In the genomic region with DNA sequence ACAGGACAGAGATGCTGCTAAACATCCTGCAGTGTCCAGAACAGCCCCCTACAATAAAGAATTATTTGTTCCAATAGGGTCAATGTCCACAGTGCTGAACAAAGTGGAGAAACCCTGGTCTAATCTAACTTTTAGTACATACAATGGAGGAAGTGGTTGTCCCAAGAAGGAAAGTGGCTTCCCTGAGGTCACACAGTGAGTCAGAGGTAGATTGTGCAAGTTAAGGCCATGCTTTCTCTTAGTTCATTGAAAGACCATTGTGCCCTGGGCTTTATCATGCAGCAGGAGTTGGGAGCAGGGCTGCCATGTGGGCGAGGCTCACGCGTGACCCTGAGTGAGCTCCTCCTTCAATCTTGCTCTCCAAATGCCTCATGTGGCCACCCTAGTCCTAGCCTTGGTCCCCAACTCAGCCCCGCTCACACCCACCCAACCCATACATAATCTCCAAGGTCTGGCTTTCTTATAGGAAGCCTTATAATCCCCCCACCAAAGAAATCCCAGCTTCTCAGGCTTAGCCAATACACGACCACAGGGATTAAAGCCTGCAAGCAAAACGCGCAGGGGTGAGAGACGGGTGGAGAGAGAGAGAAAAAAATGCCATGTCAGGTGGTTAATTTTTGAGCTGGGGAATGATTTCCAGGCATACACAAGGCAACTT, we compare ENCODE assay signal across 11 cellular contexts. TPM values are rescaled to one million over a fixed set of nuclear protein-coding genes. Genes with fewer than 3 reads are reported as not detected.
DNase-seq lines count a peak whose midpoint lies in the region; ATAC-seq and TF ChIP-seq lines count a peak whose summit lies in the region.
"Had no signal": no experiment of that assay in that cellular context is flagged by ENCODE, and none has a peak within 500 bp of the region (broad histone marks: within the 10 kb centered on the region; RNA-seq: fewer than 3 reads in every experiment).

No MANE protein-coding gene starts in this region.

- H4K8ac ChIP-seq in neuronal stem cell (ENCODE audit: low read depth, low read length): no peak overlapping the region

- no CpG with 5 or more reads among the region's 8 CpGs for WGBS in neuronal stem cell (ENCODE audit: extremely low coverage in 2 of 2, insufficient read length in 2 of 2, insufficient replicate concordance in 1 of 2), 2 donors

- intact Hi-C loops in HCT116 (cut with micrococcal nuclease): no loop called here
- intact Hi-C loops in activated T-helper 1 cell treated with anti-CD3 and anti-CD28 coated beads, Interleukin-12 subunit alpha, Interleukin-12 subunit beta, Interleukin-2, Interleukin-4 antibody, amounts not matched to agents 30 ng/mL and 10 ng/mL and 1 ng/mL, durations not matched to agents 14 hours and 24 hours and 36 hours (cut with micrococcal nuclease): loop anchor here (2.0 kb wide), 1 partner anchor 87 kb away; no protein-coding TSS in a partner anchor

- ATAC-seq in HCT116: no peak

- RAD21 ChIA-PET in HCT116 (lab: Charles Lee; ENCODE audit: low non-redundant PET in 1 of 2, low total read pairs in 2 of 2, uncharacterized antibody in 2 of 2, unreplicated experiment in 2 of 2): no interaction called here

- no peak overlapping the region for H3K4me3 ChIP-seq in HCT116 (replicated peaks in 1 of 2; ENCODE audit: low read depth in 1 of 2, low read length in 2 of 2)
- no peak overlapping the region for H3K4me3 ChIP-seq in neuronal stem cell (ENCODE audit: low read length in 2 of 2)
- H3K4me3 ChIP-seq: skin epidermis had no signal

- DNase-seq in HCT116 (ENCODE audit: low read depth, low spot score) (no peak), SIG-M5 (lab: John Stamatoyannopoulos, UW) (peak; percentile 67), fibroblast of gingiva (ENCODE audit: low read depth) (peak; percentile 15), neuronal stem cell (ENCODE audit: low spot score) (no peak), T-helper 9 cell (no peak), DMS153 treated with DMSO at 0.1 percent for 48 hours (lab: John Stamatoyannopoulos, UW; ENCODE audit: unreplicated experiment) (no peak)
- DNase-seq in effector CD8-positive, alpha-beta T cell (lab: John Stamatoyannopoulos, UW): no peak
- DNase-seq in activated T-helper 1 cell treated with anti-CD3 and anti-CD28 coated beads, Interleukin-12 subunit alpha, Interleukin-12 subunit beta, Interleukin-2, Interleukin-4 antibody, amounts not matched to agents 30 ng/mL and 10 ng/mL and 1 ng/mL, durations not matched to agents 14 hours and 24 hours and 36 hours (ENCODE audit: low spot score): no peak
- DNase-seq: NCI-H1048, RPMI8226 had no signal

- no peaks in the 10 kb centered on the region for H3K9me2 ChIP-seq in HCT116 (ENCODE audit: insufficient read depth)

- H3K27ac ChIP-seq in HCT116 (ENCODE audit: low read depth, low read length) (no peak overlapping the region), neuronal stem cell (replicated peaks; ENCODE audit: low read length) (no peak overlapping the region)
- H3K27ac ChIP-seq: skin epidermis had no signal

- H3K9ac ChIP-seq in HCT116 (ENCODE audit: low read length) (no peak overlapping the region), neuronal stem cell (ENCODE audit: low read depth, low read length, poor library complexity) (no peak overlapping the region)

- no peak overlapping the region for H4K91ac ChIP-seq in neuronal stem cell (ENCODE audit: low read depth, low read length, poor library complexity)

- no peak overlapping the region for H3K23ac ChIP-seq in neuronal stem cell (ENCODE audit: low read depth, low read length, poor library complexity)

- H2AK5ac ChIP-seq in neuronal stem cell (ENCODE audit: low read depth, low read length): no peak overlapping the region

- H2BK15ac ChIP-seq in neuronal stem cell (ENCODE audit: low read length): no peak overlapping the region

- POLR2A ChIA-PET in HCT116 (lab: Charles Lee): no interaction called here

- no peaks in the 10 kb centered on the region for H3K79me2 ChIP-seq in HCT116 (ENCODE audit: insufficient read depth, low read length)

- H3K4ac ChIP-seq in neuronal stem cell (ENCODE audit: low read length): no peak overlapping the region

- H3K4me3 Mint-ChIP-seq in activated T-helper 1 cell treated with anti-CD3 and anti-CD28 coated beads, Interleukin-12 subunit alpha, Interleukin-12 subunit beta, Interleukin-2, Interleukin-4 antibody, amounts not matched to agents 30 ng/mL and 10 ng/mL and 1 ng/mL, durations not matched to agents 14 hours and 24 hours and 36 hours: no peak overlapping the region

- H3K4me2 ChIP-seq in HCT116 (ENCODE audit: low read length) (no peak overlapping the region), neuronal stem cell (ENCODE audit: insufficient read depth, low read length, poor library complexity, severe bottlenecking) (no peak overlapping the region)

- H3K4me1 ChIP-seq in HCT116 (ENCODE audit: control insufficient read depth in 1 of 2, insufficient read depth in 2 of 2, low read length in 2 of 2): no peaks in the 10 kb centered on the region; a peak in 1 of 4 replicates
- peaks cover 7 to 24% of the 10 kb centered on the region in 2 donors for H3K4me1 ChIP-seq in neuronal stem cell (ENCODE audit: control insufficient read depth in 2 of 2, insufficient read depth in 1 of 2, low read depth in 1 of 2, low read length in 2 of 2)

- H3K14ac ChIP-seq in neuronal stem cell (ENCODE audit: low read length): no peak overlapping the region

- no peaks in the 10 kb centered on the region for H4K20me1 ChIP-seq in HCT116 (ENCODE audit: insufficient read depth)

- H2AFZ ChIP-seq in HCT116 (ENCODE audit: low read depth, low read length, poor library complexity, severe bottlenecking) (no peak overlapping the region), neuronal stem cell (ENCODE audit: low read length) (no peak overlapping the region)

- TF ChIP-seq POLR2A in HCT116 (IDR thresholded peaks at IDR 0.05; ENCODE audit: borderline replicate concordance, extremely low read depth, insufficient read depth, insufficient read length): no peak

- H3K27me3 ChIP-seq in HCT116 (ENCODE audit: insufficient read depth, low read length): no peaks in the 10 kb centered on the region; the same call in 1 of the 2 replicates
- no peaks in the 10 kb centered on the region for H3K27me3 ChIP-seq in neuronal stem cell (ENCODE audit: control insufficient read depth in 3 of 3, insufficient read depth in 3 of 3, low read depth in 1 of 3, low read length in 3 of 3)

- H3K36me3 Mint-ChIP-seq in activated T-helper 1 cell treated with anti-CD3 and anti-CD28 coated beads, Interleukin-12 subunit alpha, Interleukin-12 subunit beta, Interleukin-2, Interleukin-4 antibody, amounts not matched to agents 30 ng/mL and 10 ng/mL and 1 ng/mL, durations not matched to agents 14 hours and 24 hours and 36 hours (ENCODE audit: low read depth): peaks cover 5% of the 10 kb centered on the region

- H3K9me3 ChIP-seq in HCT116 (ENCODE audit: control insufficient read depth in 1 of 2, insufficient read depth in 1 of 2, low read depth in 1 of 2, low read length in 2 of 2): peaks cover 0 to 5% of the 10 kb centered on the region in 2 experiments; a peak in 1 of 4 replicates
- H3K9me3 ChIP-seq in neuronal stem cell (replicated peaks in 1 of 2; ENCODE audit: control insufficient read depth in 2 of 2, insufficient read depth in 1 of 2, low read depth in 1 of 2, low read length in 2 of 2): peaks cover 0 to 4% of the 10 kb centered on the region in 2 donors

- H2BK120ac ChIP-seq in neuronal stem cell (ENCODE audit: low read depth, low read length): no peak overlapping the region

- H3K27me3 Mint-ChIP-seq in activated T-helper 1 cell treated with anti-CD3 and anti-CD28 coated beads, Interleukin-12 subunit alpha, Interleukin-12 subunit beta, Interleukin-2, Interleukin-4 antibody, amounts not matched to agents 30 ng/mL and 10 ng/mL and 1 ng/mL, durations not matched to agents 14 hours and 24 hours and 36 hours (ENCODE audit: insufficient read depth): peaks cover 23% of the 10 kb centered on the region

- peak overlapping the region; percentile 11 for H3K18ac ChIP-seq in neuronal stem cell (ENCODE audit: low read length)

- no peaks in the 10 kb centered on the region for H3K36me3 ChIP-seq in HCT116 (ENCODE audit: control insufficient read depth in 1 of 2, insufficient read depth in 2 of 2, low read length in 2 of 2)
- H3K36me3 ChIP-seq in neuronal stem cell (replicated peaks in 1 of 2; ENCODE audit: control insufficient read depth in 2 of 2, insufficient read depth in 2 of 2, low read length in 2 of 2): no peaks in the 10 kb centered on the region

- no peak overlapping the region for H2BK12ac ChIP-seq in neuronal stem cell (ENCODE audit: low read length)

- TF ChIP-seq RAD21 in HCT116 (IDR thresholded peaks at IDR 0.05; ENCODE audit: low read depth): no peak

- H3K4me1 Mint-ChIP-seq in activated T-helper 1 cell treated with anti-CD3 and anti-CD28 coated beads, Interleukin-12 subunit alpha, Interleukin-12 subunit beta, Interleukin-2, Interleukin-4 antibody, amounts not matched to agents 30 ng/mL and 10 ng/mL and 1 ng/mL, durations not matched to agents 14 hours and 24 hours and 36 hours (ENCODE audit: low read depth): peaks cover 7% of the 10 kb centered on the region

- no peak overlapping the region for H2BK5ac ChIP-seq in neuronal stem cell (ENCODE audit: low read length)

- H3K9me3 Mint-ChIP-seq in activated T-helper 1 cell treated with anti-CD3 and anti-CD28 coated beads, Interleukin-12 subunit alpha, Interleukin-12 subunit beta, Interleukin-2, Interleukin-4 antibody, amounts not matched to agents 30 ng/mL and 10 ng/mL and 1 ng/mL, durations not matched to agents 14 hours and 24 hours and 36 hours: peaks cover 14% of the 10 kb centered on the region

- no peak overlapping the region for H3K27ac Mint-ChIP-seq in activated T-helper 1 cell treated with anti-CD3 and anti-CD28 coated beads, Interleukin-12 subunit alpha, Interleukin-12 subunit beta, Interleukin-2, Interleukin-4 antibody, amounts not matched to agents 30 ng/mL and 10 ng/mL and 1 ng/mL, durations not matched to agents 14 hours and 24 hours and 36 hours

- no peaks in the 10 kb centered on the region for H3K79me1 ChIP-seq in neuronal stem cell (ENCODE audit: low read depth, low read length)

- TF ChIP-seq CTCF in HCT116 (IDR thresholded peaks at IDR 0.05 in 2 of 3, conservative IDR thresholded peaks at IDR 0.05 in 1 of 3; ENCODE audit: borderline replicate concordance in 1 of 3, insufficient read depth in 1 of 3, low read depth in 2 of 3, low read length in 2 of 3): no peak

- no TSS peak for BruUV-seq in HCT116 (replicated peaks; lab: Mats Ljungman, UMichigan)

- CTCF ChIA-PET in HCT116 (lab: Charles Lee): interaction anchor here (1.0 kb wide), 1 partner anchor 18 kb away, joined by 3 read pairs; no protein-coding TSS in a partner anchor

RNA-seq across cellular contexts. Expression of gene SLC13A3, which starts 19.9 kb away (rescaled TPM):
- total RNA-seq in HCT116 (2021; ENCODE audit: unreplicated experiment): not detected
- 0.10 and 0.21 TPM in 2 replicates for polyA plus RNA-seq in HCT116 (2012)
- polyA plus RNA-seq in neuronal stem cell (2013, experiment 1 of 2): 7.2 TPM
- polyA plus RNA-seq in neuronal stem cell (2013, experiment 2 of 2): 7.5 TPM
- total RNA-seq in activated T-helper 1 cell treated with anti-CD3 and anti-CD28 coated beads, Interleukin-12 subunit alpha, Interleukin-12 subunit beta, Interleukin-2, Interleukin-4 antibody, amounts not matched to agents 30 ng/mL and 10 ng/mL and 1 ng/mL, durations not matched to agents 14 hours and 24 hours and 36 hours: 0.24 TPM in 1 of 2 replicates, not detected in the other

RNA-seq across cellular contexts. Expression of gene TP53RK, which starts 57.9 kb away (rescaled TPM):
- 9.2 TPM for total RNA-seq in HCT116 (2021; ENCODE audit: unreplicated experiment)
- polyA plus RNA-seq in HCT116 (2012): 4.6 and 6.3 TPM in 2 replicates
- 10.8 TPM for polyA plus RNA-seq in neuronal stem cell (2013, experiment 1 of 2)
- polyA plus RNA-seq in neuronal stem cell (2013, experiment 2 of 2): 11.5 TPM
- 16.8 and 18.5 TPM in 2 replicates for total RNA-seq in activated T-helper 1 cell treated with anti-CD3 and anti-CD28 coated beads, Interleukin-12 subunit alpha, Interleukin-12 subunit beta, Interleukin-2, Interleukin-4 antibody, amounts not matched to agents 30 ng/mL and 10 ng/mL and 1 ng/mL, durations not matched to agents 14 hours and 24 hours and 36 hours

Comparison
In these comparisons a context has a peak if more than half of its experiments do, and no peak if none do; other contexts are left out.
1. DNase-seq: peak in SIG-M5 (single experiment) and fibroblast of gingiva (single experiment); none in HCT116 (single experiment), neuronal stem cell (single experiment), effector CD8-positive, alpha-beta T cell (single experiment), activated T-helper 1 cell treated with anti-CD3 and anti-CD28 coated beads, Interleukin-12 subunit alpha, Interleukin-12 subunit beta, Interleukin-2, Interleukin-4 antibody, amounts not matched to agents 30 ng/mL and 10 ng/mL and 1 ng/mL, durations not matched to agents 14 hours and 24 hours and 36 hours (single experiment), T-helper 9 cell (single experiment) and DMS153 treated with DMSO at 0.1 percent for 48 hours (single experiment).